ENCODE assay signal across 8 cellular contexts in the genomic region with DNA sequence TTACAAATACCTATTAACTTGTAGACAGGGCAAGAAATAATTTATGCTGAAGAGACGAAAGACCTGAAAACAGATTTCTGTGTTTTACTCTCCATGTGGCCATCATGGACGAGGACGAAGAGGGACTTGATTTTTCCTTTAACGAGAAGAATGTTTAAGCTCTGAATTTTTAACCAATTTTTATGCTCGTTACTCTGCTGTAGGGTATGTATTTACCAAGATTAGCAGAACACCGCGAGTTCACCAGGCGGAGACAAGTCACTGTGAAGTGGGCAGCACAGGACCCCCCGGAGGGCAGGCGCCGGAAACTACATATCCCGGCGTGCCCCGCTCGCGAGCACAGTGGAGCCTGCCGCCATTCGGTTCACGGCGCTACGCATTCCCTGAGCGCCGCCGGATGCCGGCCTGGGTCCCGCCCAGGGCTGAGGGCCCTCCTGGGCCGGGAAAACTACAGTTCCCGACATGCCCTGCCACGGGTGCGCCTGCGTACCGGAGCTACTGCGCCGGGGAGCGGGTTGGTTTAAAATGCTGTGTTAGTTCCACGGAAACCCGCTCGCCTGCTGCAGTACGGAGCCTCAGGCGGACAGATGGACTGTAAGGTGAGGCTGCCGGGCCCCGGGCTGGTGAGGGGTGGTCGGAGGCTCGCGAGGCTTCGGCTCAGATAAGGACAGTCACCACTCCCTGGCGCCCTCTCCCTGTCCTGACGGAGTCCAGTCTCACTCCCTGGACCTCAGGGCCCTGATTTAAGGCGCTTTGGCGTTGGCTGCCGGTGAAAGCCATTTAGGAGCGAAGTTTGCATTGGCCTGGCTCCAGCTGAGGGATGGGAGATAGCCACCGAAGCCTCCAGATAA. TPM values are rescaled to one million over a fixed set of nuclear protein-coding genes. Genes with fewer than 3 reads are reported as not detected.
DNase-seq lines count a peak whose midpoint lies in the region; ATAC-seq, FAIRE-seq and TF ChIP-seq lines count a peak whose summit lies in the region.

A gene (plus strand): TSS at position 536 of the 851 bp plus-strand sequence. CDS start 52 bp downstream, at position 588.

- TF ChIP-seq CTCF in keratinocyte (optimal IDR thresholded peaks at IDR 0.05 in 1 of 3, IDR thresholded peaks at IDR 0.05 in 1 of 3, conservative IDR thresholded peaks at IDR 0.05 in 1 of 3; ENCODE audit: extremely low read depth in 1 of 3, insufficient read depth in 2 of 3, low read length in 3 of 3): peak in 2 of 3 experiments; percentile 32 to 36

- peaks cover 3% of the 10 kb centered on the region for H3K79me2 ChIP-seq in keratinocyte (ENCODE audit: control insufficient read depth, insufficient read depth, low read length)

- peak within 1 kb of the TSS; percentile 61 for H3K27ac ChIP-seq in keratinocyte (ENCODE audit: control insufficient read depth, insufficient read depth, low read length)

- peak within 1 kb of the TSS; percentile 98 for H2AFZ ChIP-seq in keratinocyte (ENCODE audit: control insufficient read depth, low read length)

- FAIRE-seq in keratinocyte (lab: Jason Lieb, UNC): peak; percentile 29

- H3K9me1 ChIP-seq in keratinocyte (ENCODE audit: control insufficient read depth, extremely low read depth, insufficient read depth, low read length): no peaks in the 10 kb centered on the region

- no peaks in the 10 kb centered on the region for H3K27me3 ChIP-seq in keratinocyte (ENCODE audit: control insufficient read depth, extremely low read depth, insufficient read depth, low read length)

- no peaks in the 10 kb centered on the region for H4K20me1 ChIP-seq in keratinocyte (ENCODE audit: control insufficient read depth, extremely low read depth, insufficient read depth, low read length)

- peak; percentile 86 to 90 for DNase-seq in AML-193 (lab: John Stamatoyannopoulos, UW)
- DNase-seq in NCI-H446 (lab: John Stamatoyannopoulos, UW): peak; percentile 84 to 97
- peak; percentile 85 for DNase-seq in activated CD4-positive, CD25-positive, alpha-beta regulatory T cell treated with anti-CD3 and anti-CD28 coated beads, Interleukin-2, amount 50 U/mL, for 16 hours (ENCODE audit: low read depth, low spot score)
- DNase-seq in cerebellar cortex (ENCODE audit: low spot score): peak; percentile 94
- DNase-seq in keratinocyte (ENCODE audit: low read depth, low spot score): peak; percentile 33
- peak; percentile 90 to 92 (median 90) for DNase-seq in stimulated activated CD4-positive, alpha-beta T cell treated with anti-CD3 and anti-CD28 coated beads, Interleukin-12 subunit alpha, Interleukin-12 subunit beta, amount 100 ng/mL, for 48 hours (ENCODE audit: low read depth in 2 of 3, low spot score in 1 of 3)

- H3K9ac ChIP-seq in keratinocyte (ENCODE audit: control insufficient read depth, extremely low read depth, insufficient read depth, low read length): peak within 1 kb of the TSS; percentile 77

- peaks cover 6% of the 10 kb centered on the region for H3K4me1 ChIP-seq in keratinocyte (ENCODE audit: control insufficient read depth, extremely low read depth, insufficient read depth, low read length)

- ATAC-seq in GM19035 (IDR thresholded peaks at IDR 0.05; ENCODE audit: unreplicated experiment): peak; percentile 99
- peak; percentile 100 for ATAC-seq in HG03342 (IDR thresholded peaks at IDR 0.05; ENCODE audit: unreplicated experiment)

- no peaks in the 10 kb centered on the region for H3K36me3 ChIP-seq in keratinocyte (ENCODE audit: control insufficient read depth in 2 of 2, extremely low read depth in 1 of 2, insufficient read depth in 2 of 2, low read length in 2 of 2)

- H3K4me3 ChIP-seq in keratinocyte (ENCODE audit: control insufficient read depth in 2 of 3, extremely low read depth in 1 of 3, insufficient read depth in 2 of 3, low read depth in 1 of 3, low read length in 3 of 3): peak within 1 kb of the TSS; percentile 74 to 80 (median 79)

- dilution Hi-C loops in keratinocyte (cut with MboI; ENCODE audit: extremely low pct_ligation_motif_present, low sequenced_read_pairs): no loop called here

- H3K9me3 ChIP-seq in keratinocyte (ENCODE audit: control insufficient read depth, low read depth, low read length): no peaks in the 10 kb centered on the region

- H3K4me2 ChIP-seq in keratinocyte (ENCODE audit: control insufficient read depth, extremely low read depth, insufficient read depth, low read depth, low read length): peak within 1 kb of the TSS; percentile 97

RNA-seq across cellular contexts. Expression of the gene that starts here (rescaled TPM):
- polyA plus RNA-seq in keratinocyte: 0.86 to 5.0 TPM (median 2.3 TPM) in 3 replicates
- polyA plus RNA-seq in keratinocyte (2011; ENCODE audit: low read depth): 1.2 TPM
- polyA plus RNA-seq in keratinocyte (2011; cell fraction: cytosol; rRNA removed): 0.26 and 0.40 TPM in 2 replicates
- polyA plus RNA-seq in keratinocyte (2011; cell fraction: nucleus; rRNA removed): 9.2 and 10.6 TPM in 2 replicates
- 0.61 and 1.6 TPM in 2 replicates for polyA plus RNA-seq in keratinocyte (2012; ENCODE audit: low replicate concordance)
- 1.2 to 7.8 TPM in 2 of 3 replicates, not detected in the other for polyA minus RNA-seq in keratinocyte
- polyA minus RNA-seq in keratinocyte (2011; cell fraction: cytosol; rRNA and poly(A)+ RNA removed): not detected
- polyA minus RNA-seq in keratinocyte (2011; cell fraction: nucleus; rRNA and poly(A)+ RNA removed): 1.3 and 3.6 TPM in 2 replicates

Comparison
In these comparisons a context has a peak if more than half of its experiments do, and no peak if none do; other contexts are left out.
1. Peak in every context shown above with its lines: DNase-seq, ATAC-seq, H3K4me3 ChIP-seq and H3K27ac ChIP-seq.
2. DNase-seq: peak in every context shown above with its lines; median percentile 94 in cerebellar cortex; 90 in NCI-H446; 90 in stimulated activated CD4-positive, alpha-beta T cell treated with anti-CD3 and anti-CD28 coated beads, Interleukin-12 subunit alpha, Interleukin-12 subunit beta, amount 100 ng/mL, for 48 hours; 88 in AML-193; 85 in activated CD4-positive, CD25-positive, alpha-beta regulatory T cell treated with anti-CD3 and anti-CD28 coated beads, Interleukin-2, amount 50 U/mL, for 16 hours; 33 in keratinocyte.